In the genomic region with DNA sequence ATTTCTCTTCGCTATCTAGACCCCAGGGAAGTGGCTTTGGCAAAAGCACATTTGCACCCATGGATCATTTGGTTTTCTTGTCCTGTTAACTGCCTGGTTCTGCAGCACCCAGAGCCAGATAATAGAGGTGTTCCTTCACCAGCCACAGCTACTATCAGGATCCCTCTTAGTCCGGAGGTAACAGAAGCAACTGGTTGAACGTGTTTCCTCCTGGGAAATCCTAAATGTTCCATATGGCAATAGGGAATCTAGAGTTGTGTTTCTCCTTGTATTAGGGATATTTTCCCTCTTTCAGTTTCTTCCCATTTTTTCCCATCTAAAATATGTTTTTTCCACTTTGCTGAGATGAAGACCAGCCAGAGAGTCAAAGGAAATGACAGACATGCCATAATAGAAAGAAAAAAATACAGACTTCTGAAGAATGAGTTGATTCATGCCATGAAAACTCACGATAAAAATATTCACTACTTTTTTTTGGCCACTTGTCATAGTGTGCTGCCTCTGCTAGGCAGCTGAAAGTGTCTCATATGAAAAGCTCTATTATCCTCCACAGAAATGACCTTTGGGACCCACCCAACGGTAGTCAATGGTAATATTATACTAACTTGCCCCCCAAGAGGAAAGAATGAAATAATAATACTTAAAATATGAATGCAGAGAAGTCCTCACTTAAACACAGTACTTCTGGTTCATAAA, we compare ENCODE assay signal across 16 cellular contexts.
DNase-seq lines count a peak whose midpoint lies in the region; ATAC-seq and TF ChIP-seq lines count a peak whose summit lies in the region.
"Had no signal": no experiment of that assay in that cellular context is flagged by ENCODE, and none has a peak within 500 bp of the region (broad histone marks: within the 10 kb centered on the region; RNA-seq: fewer than 3 reads in every experiment).

No MANE protein-coding gene starts in this region.

- no peaks in the 10 kb centered on the region for H3K4me1 Mint-ChIP-seq in CD4-positive, alpha-beta T cell (ENCODE audit: low read depth)

- H2AFZ ChIP-seq in fibroblast of lung (ENCODE audit: low read length) (no peak overlapping the region), trophoblast cell (ENCODE audit: insufficient read depth, low read length, poor library complexity) (no peak overlapping the region)

- H4K91ac ChIP-seq in trophoblast cell (ENCODE audit: low read depth, low read length), result peak overlapping the region; percentile 67

- no peaks in the 10 kb centered on the region for H4K20me1 ChIP-seq in fibroblast of lung (ENCODE audit: control insufficient read depth, extremely low read depth, insufficient read depth, low read length)
- H4K20me1 ChIP-seq: BLaER1 had no signal

- no peak overlapping the region for H3K23ac ChIP-seq in trophoblast cell (ENCODE audit: low read length)

- H3K4ac ChIP-seq in trophoblast cell (ENCODE audit: low read depth, low read length), result no peak overlapping the region

- ATAC-seq in mucosa of descending colon, result no peak
- no peak for ATAC-seq in CD4-positive, alpha-beta T cell (ENCODE audit: poor library complexity)

- H3K4me3 Mint-ChIP-seq in CD4-positive, alpha-beta T cell, result no peak overlapping the region

- H3K4me2 ChIP-seq in fibroblast of lung (ENCODE audit: extremely low read depth, insufficient read depth, low read length) (peak overlapping the region; percentile 42), trophoblast cell (ENCODE audit: low read length) (peak overlapping the region; percentile 7)

- peaks cover 18% of the 10 kb centered on the region for H3K79me1 ChIP-seq in trophoblast cell (ENCODE audit: low read length)

- peaks cover 44% of the 10 kb centered on the region for H3K27me3 Mint-ChIP-seq in CD4-positive, alpha-beta T cell

- H3K27ac ChIP-seq in SJSA1 (peak overlapping the region; percentile 22), fibroblast of lung (ENCODE audit: insufficient read depth, low read length) (peak overlapping the region; percentile 67), trophoblast cell (ENCODE audit: low read depth, low read length) (peak overlapping the region; percentile 84)
- no peak overlapping the region for H3K27ac ChIP-seq in CD4-positive, alpha-beta T cell (ENCODE audit: low read depth, low read length)
- H3K27ac ChIP-seq: BLaER1, uterus had no signal

- H3K4me3 ChIP-seq in SJSA1, result no peak overlapping the region
- H3K4me3 ChIP-seq in fibroblast of lung (replicated peaks in 1 of 4; ENCODE audit: control extremely low read depth in 1 of 4, insufficient read depth in 1 of 4, low read depth in 3 of 4, low read length in 4 of 4), result no peak overlapping the region
- H3K4me3 ChIP-seq in trophoblast cell (ENCODE audit: low read depth, low read length), result no peak overlapping the region
- H3K4me3 ChIP-seq in mucosa of descending colon, result no peak overlapping the region
- H3K4me3 ChIP-seq: BLaER1, uterus had no signal

- TF ChIP-seq CTCF in fibroblast of lung (conservative IDR thresholded peaks at IDR 0.05 in 1 of 2, IDR thresholded peaks at IDR 0.05 in 1 of 2; ENCODE audit: low read depth in 1 of 2, low read length in 2 of 2), result no peak
- no peak for TF ChIP-seq CTCF in mucosa of descending colon (IDR thresholded peaks at IDR 0.05)
- no peak for TF ChIP-seq CTCF in CD4-positive, alpha-beta T cell (IDR thresholded peaks at IDR 0.05)

- no peaks in the 10 kb centered on the region for H3K9me3 Mint-ChIP-seq in CD4-positive, alpha-beta T cell

- H3K4me1 ChIP-seq in SJSA1 (replicated peaks) (peaks cover 53% of the 10 kb centered on the region), fibroblast of lung (ENCODE audit: control insufficient read depth, extremely low read depth, insufficient read depth, low read length) (peaks cover 39% of the 10 kb centered on the region), trophoblast cell (ENCODE audit: control insufficient read depth in 1 of 2, insufficient read depth in 2 of 2, low read length in 2 of 2) (peaks cover 15 to 20% of the 10 kb centered on the region in 2 experiments), mucosa of descending colon (ENCODE audit: low read depth) (peaks cover 27% of the 10 kb centered on the region)
- H3K4me1 ChIP-seq: BLaER1 had no signal

- POLR2A ChIA-PET in CD4-positive, alpha-beta T cell (lab: Charles Lee), result no interaction called here

- no CpG with 5 or more reads among the region's 5 CpGs for WGBS in trophoblast cell (ENCODE audit: extremely low coverage, insufficient coverage, insufficient read length)

- peak overlapping the region; percentile 81 for H2BK120ac ChIP-seq in trophoblast cell (ENCODE audit: insufficient read depth, low read length, poor library complexity)

- no peaks in the 10 kb centered on the region for H3K36me3 Mint-ChIP-seq in CD4-positive, alpha-beta T cell (ENCODE audit: low read depth)

- no peak overlapping the region for H3K27ac Mint-ChIP-seq in CD4-positive, alpha-beta T cell

- intact Hi-C loops in mucosa of descending colon (cut with DNase I, micrococcal nuclease), result no loop called here
- intact Hi-C loops in CD4-positive, alpha-beta T cell (cut with DNase I, micrococcal nuclease), result loop anchor here in 1 of 2 experiments (2.0 kb wide), 1 partner anchor 478 kb away; no protein-coding TSS in a partner anchor

- no peak overlapping the region for H3K9ac ChIP-seq in fibroblast of lung (ENCODE audit: insufficient read depth, low read length)
- H3K9ac ChIP-seq in trophoblast cell (ENCODE audit: low read length), result no peak overlapping the region
- H3K9ac ChIP-seq: BLaER1 had no signal

- no peaks in the 10 kb centered on the region for H3K36me3 ChIP-seq in SJSA1
- H3K36me3 ChIP-seq in fibroblast of lung (ENCODE audit: control insufficient read depth, insufficient read depth, low read length), result no peaks in the 10 kb centered on the region
- no peaks in the 10 kb centered on the region for H3K36me3 ChIP-seq in trophoblast cell (ENCODE audit: control insufficient read depth in 1 of 2, insufficient read depth in 2 of 2, low read length in 2 of 2)
- H3K36me3 ChIP-seq in mucosa of descending colon (ENCODE audit: low read depth), result no peaks in the 10 kb centered on the region
- H3K36me3 ChIP-seq: BLaER1, Peyer's patch, uterus had no signal

- H3K9me3 ChIP-seq in SJSA1 (replicated peaks) (no peaks in the 10 kb centered on the region), fibroblast of lung (ENCODE audit: control insufficient read depth, insufficient read depth, low read depth, low read length) (no peaks in the 10 kb centered on the region), trophoblast cell (ENCODE audit: insufficient read depth, low read depth, low read length) (no peaks in the 10 kb centered on the region), mucosa of descending colon (no peaks in the 10 kb centered on the region)
- H3K9me3 ChIP-seq in CD4-positive, alpha-beta T cell (ENCODE audit: control insufficient read depth, low read length), result no peaks in the 10 kb centered on the region
- H3K9me3 ChIP-seq: BLaER1, Peyer's patch, uterus had no signal

- H4K8ac ChIP-seq in trophoblast cell (ENCODE audit: low read depth, low read length), result peak overlapping the region; percentile 50

- peak overlapping the region; percentile 41 for H2BK12ac ChIP-seq in trophoblast cell (ENCODE audit: low read length)

- peak overlapping the region; percentile 49 for H2AK5ac ChIP-seq in trophoblast cell (ENCODE audit: low read length)

- H3K18ac ChIP-seq in trophoblast cell (ENCODE audit: low read length), result no peak overlapping the region

- peak; percentile 86 for DNase-seq in EH (ENCODE audit: low read depth)
- DNase-seq in SJSA1 (ENCODE audit: low read depth in 1 of 2, low spot score in 2 of 2), result peak in 1 of 2 experiments; percentile 24
- DNase-seq in fibroblast of lung (ENCODE audit: low read depth in 2 of 2), result peak in 1 of 2 donors; percentile 76
- DNase-seq in trophoblast cell, result peak in 1 of 2 donors; percentile 8
- DNase-seq in mucosa of descending colon, result no peak
- DNase-seq in occipital lobe (lab: John Stamatoyannopoulos, UW), result no peak
- no peak for DNase-seq in CD4-positive, alpha-beta T cell
- DNase-seq in anterior cingulate cortex (lab: John Stamatoyannopoulos, UW), result no peak
- DNase-seq: activated naive CD4-positive, alpha-beta T cell treated with anti-CD3 and anti-CD28 coated beads, Interleukin-2, amount 50 U/mL, for 16 hours; NCI-H1092; NCI-H345; stimulated activated CD8-positive, alpha-beta memory T cell treated with anti-CD3 and anti-CD28 coated beads, Interleukin-4, amount 100 ng/mL, for 48 hours; T-helper 9 cell had no signal

- peak overlapping the region; percentile 57 for H3K14ac ChIP-seq in trophoblast cell (ENCODE audit: low read length)

- no peak overlapping the region for H4K12ac ChIP-seq in trophoblast cell (ENCODE audit: low read depth, low read length)

- CTCF ChIA-PET in CD4-positive, alpha-beta T cell (lab: Charles Lee), result interaction anchor here (1.4 kb wide), 1 partner anchor 9 kb away, joined by 3 read pairs; no protein-coding TSS in a partner anchor

- H3K79me2 ChIP-seq in fibroblast of lung (ENCODE audit: control insufficient read depth, insufficient read depth, low read length), result no peaks in the 10 kb centered on the region
- H3K79me2 ChIP-seq in trophoblast cell (ENCODE audit: control insufficient read depth, insufficient read depth, low read length, poor library complexity), result no peaks in the 10 kb centered on the region

- H3K27me3 ChIP-seq in SJSA1 (replicated peaks) (no peaks in the 10 kb centered on the region), fibroblast of lung (ENCODE audit: control insufficient read depth, insufficient read depth, low read length) (no peaks in the 10 kb centered on the region), trophoblast cell (ENCODE audit: insufficient read depth, low read length) (no peaks in the 10 kb centered on the region)
- peaks cover 23% of the 10 kb centered on the region for H3K27me3 ChIP-seq in CD4-positive, alpha-beta T cell (ENCODE audit: control insufficient read depth, insufficient read depth, low read length)
- H3K27me3 ChIP-seq: BLaER1, Peyer's patch, uterus had no signal

- peak overlapping the region; percentile 87 for H2BK5ac ChIP-seq in trophoblast cell (ENCODE audit: low read depth, low read length, poor library complexity)
